In the genomic region with DNA sequence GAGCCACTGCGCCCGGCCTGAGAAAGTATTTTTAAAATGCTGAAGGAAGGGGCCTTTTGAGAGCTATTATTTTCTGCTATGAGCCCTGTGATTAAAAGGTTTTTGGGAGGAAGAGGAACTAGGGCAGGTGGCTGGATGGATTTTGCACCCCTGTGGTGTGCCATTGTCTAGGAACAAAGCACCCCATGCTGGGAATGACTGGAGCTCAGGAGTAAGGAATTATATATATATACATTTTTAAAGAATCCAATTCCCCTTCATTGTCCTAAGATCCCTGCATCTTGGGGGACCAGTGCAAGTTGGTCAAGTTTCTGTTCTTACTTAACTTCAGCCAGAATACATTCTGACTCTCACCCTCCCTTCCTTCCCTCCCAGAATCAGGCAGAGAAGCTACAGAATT, we compare ENCODE assay signal across 19 cellular contexts.
DNase-seq lines count a peak whose midpoint lies in the region; TF ChIP-seq lines count a peak whose summit lies in the region.
"Had no signal": no experiment of that assay in that cellular context is flagged by ENCODE, and none has a peak within 500 bp of the region (broad histone marks: within the 10 kb centered on the region; RNA-seq: fewer than 3 reads in every experiment).

No MANE protein-coding gene starts in this region.

- H3K79me2 ChIP-seq in H9 (ENCODE audit: insufficient read depth, low read length): no peaks in the 10 kb centered on the region; the same call in 1 of the 2 replicates
- H3K79me2 ChIP-seq in trophoblast cell (ENCODE audit: control insufficient read depth, insufficient read depth, low read length, poor library complexity): no peaks in the 10 kb centered on the region

- H3K36me3 ChIP-seq in iPS DF 6.9 (ENCODE audit: control insufficient read depth, insufficient read depth, low read length) (no peaks in the 10 kb centered on the region), trophoblast cell (ENCODE audit: control insufficient read depth in 1 of 2, insufficient read depth in 2 of 2, low read length in 2 of 2) (no peaks in the 10 kb centered on the region)

- H3K14ac ChIP-seq in H9 (ENCODE audit: insufficient read depth, low read length): no peak overlapping the region
- H3K14ac ChIP-seq in trophoblast cell (ENCODE audit: low read length): no peak overlapping the region

- no peaks in the 10 kb centered on the region; the same call in 1 of the 2 replicates for H3K27me3 Mint-ChIP-seq in H9 (ENCODE audit: low read depth)

- H3K23ac ChIP-seq in H9 (ENCODE audit: insufficient read length, low read depth, low read length) (no peak overlapping the region), trophoblast cell (ENCODE audit: low read length) (no peak overlapping the region)

- H3K27ac ChIP-seq in H9 (ENCODE audit: insufficient read length, low read depth, low read length) (peak overlapping the region; percentile 89), iPS DF 6.9 (ENCODE audit: low read length) (peak overlapping the region; percentile 33), trophoblast cell (ENCODE audit: low read depth, low read length) (no peak overlapping the region)
- H3K27ac ChIP-seq: A549 had no signal

- H3K4me1 Mint-ChIP-seq in H9: peaks cover 33 to 35% of the 10 kb centered on the region in 2 experiments

- H4K5ac ChIP-seq in H9 (ENCODE audit: insufficient read length, low read depth, low read length): no peak overlapping the region

- H4K8ac ChIP-seq in H9 (replicated peaks; ENCODE audit: insufficient read length, low read depth, low read length): no peak overlapping the region
- no peak overlapping the region for H4K8ac ChIP-seq in trophoblast cell (ENCODE audit: low read depth, low read length)

- no peak overlapping the region for H2BK20ac ChIP-seq in H9 (ENCODE audit: low read depth, low read length, poor library complexity, severe bottlenecking)

- no peaks in the 10 kb centered on the region for H3K23me2 ChIP-seq in H9 (ENCODE audit: insufficient read length, low read depth, low read length, poor library complexity, severe bottlenecking)

- H3K9me3 Mint-ChIP-seq in H9: peaks cover 6 to 9% of the 10 kb centered on the region in 2 experiments; a peak in 4 of 5 replicates
- H3K9me3 Mint-ChIP-seq: CD4-positive, alpha-beta T cell had no signal

- no peak overlapping the region; a peak in 1 of 5 replicates for H3K4me3 Mint-ChIP-seq in H9
- H3K4me3 Mint-ChIP-seq: CD4-positive, alpha-beta T cell; HFFc6 had no signal

- peaks cover 0 to 11% (median 3%) of the 10 kb centered on the region in 3 experiments; a peak in 4 of 7 replicates for H3K36me3 Mint-ChIP-seq in H9 (ENCODE audit: insufficient read depth in 1 of 3, low read depth in 3 of 3)

- H3T11ph ChIP-seq in H9 (ENCODE audit: low read length): no peak overlapping the region

- H2BK15ac ChIP-seq in H9 (ENCODE audit: low read depth, low read length): no peak overlapping the region

- DNase-seq in COR-L47 (lab: John Stamatoyannopoulos, UW) (peak; percentile 27), H9 (peak; percentile 89), NCI-H69 (lab: John Stamatoyannopoulos, UW) (peak; percentile 35), iPS DF 6.9 (ENCODE audit: low read depth, low spot score) (peak; percentile 95), trophoblast cell (no peak), NCI-H1105 treated with DMSO at 0.1 percent for 48 hours (lab: John Stamatoyannopoulos, UW) (no peak), dedifferentiated amniotic fluid mesenchymal stem cell (ENCODE audit: extremely low spot score) (no peak)
- no peak for DNase-seq in activated T-cell treated with anti-CD3 and anti-CD28 coated beads, Interleukin-2, amount 50 U/mL, for 1 hour
- DNase-seq: CD4-positive, alpha-beta T cell; DMS153; GF-D8; HFFc6; IMR-90; NCI-H1436 treated with DMSO at 0.1 percent for 48 hours; NCI-H2081; NCI-H446; NCI-H526 treated with DMSO at 0.1 percent for 48 hours; SW 1271 had no signal

- H3K9me3 ChIP-seq in H9 (ENCODE audit: control insufficient read depth, low read depth, low read length) (no peaks in the 10 kb centered on the region), iPS DF 6.9 (ENCODE audit: control insufficient read depth, insufficient read depth, low read length) (no peaks in the 10 kb centered on the region), trophoblast cell (ENCODE audit: insufficient read depth, low read depth, low read length) (peaks cover 3% of the 10 kb centered on the region)
- H3K9me3 ChIP-seq: A549 had no signal

- H4K91ac ChIP-seq in H9 (ENCODE audit: insufficient read length, low read depth, low read length) (no peak overlapping the region), trophoblast cell (ENCODE audit: low read depth, low read length) (no peak overlapping the region)

- no peak overlapping the region for H2BK12ac ChIP-seq in H9 (ENCODE audit: insufficient read length, low read depth, low read length)
- no peak overlapping the region for H2BK12ac ChIP-seq in trophoblast cell (ENCODE audit: low read length)

- no peak overlapping the region for H3K56ac ChIP-seq in H9 (ENCODE audit: insufficient read length, low read depth, low read length)

- H2AFZ ChIP-seq in H9 (ENCODE audit: low read length): no peak overlapping the region
- no peak overlapping the region for H2AFZ ChIP-seq in trophoblast cell (ENCODE audit: insufficient read depth, low read length, poor library complexity)

- H3K4me3 ChIP-seq in iPS DF 6.9 (ENCODE audit: low read length) (no peak overlapping the region), trophoblast cell (ENCODE audit: low read depth, low read length) (no peak overlapping the region)
- H3K4me3 ChIP-seq: A549 had no signal

- H2AK5ac ChIP-seq in H9 (ENCODE audit: insufficient read length, low read length): no peak overlapping the region
- H2AK5ac ChIP-seq in trophoblast cell (ENCODE audit: low read length): no peak overlapping the region

- peak overlapping the region; percentile 88 to 99 (median 98) for H3K27ac Mint-ChIP-seq in H9
- H3K27ac Mint-ChIP-seq: CD4-positive, alpha-beta T cell; HFFc6 had no signal

- H4K12ac ChIP-seq in trophoblast cell (ENCODE audit: low read depth, low read length): no peak overlapping the region

- WGBS in H9 (ENCODE audit: extremely low coverage, insufficient read length, low lambda C conversion rate): no CpG with 5 or more reads among the region's 2 CpGs
- no CpG with 5 or more reads among the region's 2 CpGs for WGBS in iPS DF 6.9 (ENCODE audit: insufficient coverage, insufficient read length)
- WGBS in trophoblast cell (ENCODE audit: extremely low coverage, insufficient coverage, insufficient read length): no CpG with 5 or more reads among the region's 2 CpGs

- H3K4ac ChIP-seq in H9 (ENCODE audit: low read depth, low read length) (no peak overlapping the region), trophoblast cell (ENCODE audit: low read depth, low read length) (no peak overlapping the region)

- H3K18ac ChIP-seq in H9 (ENCODE audit: insufficient read length, low read depth, low read length) (no peak overlapping the region), trophoblast cell (ENCODE audit: low read length) (no peak overlapping the region)

- H3K4me2 ChIP-seq in H9 (ENCODE audit: insufficient read depth, insufficient read length, low read length) (no peak overlapping the region), trophoblast cell (ENCODE audit: low read length) (no peak overlapping the region)
- H3K4me2 ChIP-seq: A549 had no signal

- H4K20me1 ChIP-seq in H9 (ENCODE audit: control insufficient read depth, insufficient read depth, insufficient read length): no peaks in the 10 kb centered on the region

- H3K27me3 ChIP-seq in H9 (ENCODE audit: insufficient read depth, low read length) (no peaks in the 10 kb centered on the region), iPS DF 6.9 (ENCODE audit: control insufficient read depth, insufficient read depth, low read length) (no peaks in the 10 kb centered on the region), trophoblast cell (ENCODE audit: insufficient read depth, low read length) (no peaks in the 10 kb centered on the region)

- H3K4me1 ChIP-seq in H9 (ENCODE audit: insufficient read depth, low read length): peaks cover 3% of the 10 kb centered on the region; the same call in 1 of the 2 replicates
- H3K4me1 ChIP-seq in iPS DF 6.9 (ENCODE audit: control insufficient read depth, insufficient read depth, low read length): peaks cover 4% of the 10 kb centered on the region
- no peaks in the 10 kb centered on the region for H3K4me1 ChIP-seq in trophoblast cell (ENCODE audit: control insufficient read depth in 1 of 2, insufficient read depth in 2 of 2, low read length in 2 of 2)
- H3K4me1 ChIP-seq: A549 had no signal

- H2BK120ac ChIP-seq in H9 (ENCODE audit: low read depth, low read length, poor library complexity, severe bottlenecking) (no peak overlapping the region), trophoblast cell (ENCODE audit: insufficient read depth, low read length, poor library complexity) (no peak overlapping the region)

- TF ChIP-seq CTCF in H9 (conservative IDR thresholded peaks at IDR 0.05): no peak

- H3K79me1 ChIP-seq in H9 (ENCODE audit: insufficient read depth, low read depth, low read length, poor library complexity, severe bottlenecking) (no peaks in the 10 kb centered on the region), trophoblast cell (ENCODE audit: low read length) (no peaks in the 10 kb centered on the region)

- no peak overlapping the region for H3K9ac ChIP-seq in H9 (ENCODE audit: extremely low read depth, insufficient read length, low read length)
- H3K9ac ChIP-seq in trophoblast cell (ENCODE audit: low read length): no peak overlapping the region

- H2BK5ac ChIP-seq in H9 (ENCODE audit: insufficient read length, low read length): no peak overlapping the region
- no peak overlapping the region for H2BK5ac ChIP-seq in trophoblast cell (ENCODE audit: low read depth, low read length, poor library complexity)

Comparison
In these comparisons a context has a peak if more than half of its experiments do, and no peak if none do; other contexts are left out.
1. DNase-seq: peak in COR-L47 (single experiment), H9 (single experiment), NCI-H69 (single experiment) and iPS DF 6.9 (single experiment); none in trophoblast cell (0 of 2), NCI-H1105 treated with DMSO at 0.1 percent for 48 hours (single experiment), dedifferentiated amniotic fluid mesenchymal stem cell (single experiment) and activated T-cell treated with anti-CD3 and anti-CD28 coated beads, Interleukin-2, amount 50 U/mL, for 1 hour (single experiment).